8 cellular contexts compared by ENCODE assay signal in the genomic region with DNA sequence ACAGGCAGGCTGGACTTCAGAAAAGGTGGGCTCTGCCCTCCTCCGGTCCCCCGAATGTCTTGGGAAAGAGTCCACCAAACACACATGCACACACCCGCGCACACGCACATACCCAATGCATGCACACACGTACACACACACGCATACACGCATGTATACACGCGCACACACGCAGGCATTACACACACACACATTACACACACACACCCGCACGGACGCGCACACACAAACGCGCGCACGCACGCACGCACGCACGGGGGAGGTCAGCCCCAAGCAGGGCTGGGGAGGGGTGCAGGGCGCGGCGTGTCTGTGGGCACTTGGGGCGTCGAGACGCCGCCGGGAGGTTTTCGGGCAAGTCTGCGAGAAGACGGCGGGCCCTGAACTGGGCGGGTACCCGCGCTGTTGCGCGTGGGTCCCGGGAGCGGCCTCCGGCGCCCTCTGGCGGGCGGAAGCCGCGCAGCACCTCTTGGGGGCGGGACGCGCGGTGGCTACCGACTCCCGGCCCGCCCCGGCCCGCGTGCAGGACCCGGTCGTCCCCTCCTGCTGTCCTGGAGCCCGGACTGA. TPM values are rescaled to one million over a fixed set of nuclear protein-coding genes. Genes with fewer than 3 reads are reported as not detected.
DNase-seq lines count a peak whose midpoint lies in the region; ATAC-seq, FAIRE-seq and TF ChIP-seq lines count a peak whose summit lies in the region.

No MANE protein-coding gene starts in this region.

- DNase-seq in A673 (ENCODE audit: low spot score) (peak; percentile 80), NAMALWA (ENCODE audit: low spot score) (peak; percentile 74), kidney (peak; percentile 91), NCI-H187 treated with DMSO at 0.1 percent for 48 hours (lab: John Stamatoyannopoulos, UW) (no peak)
- peak; percentile 79 for DNase-seq in central memory CD4-positive, alpha-beta T cell
- DNase-seq in stimulated activated CD4-positive, alpha-beta T cell treated with anti-CD3 and anti-CD28 coated beads, Interleukin-15, amount 100 ng/mL, for 24 hours = peak; percentile 83

- peak overlapping the region; percentile 87 for H3K27ac ChIP-seq in A673 (ENCODE audit: low read depth, low read length, poor library complexity, severe bottlenecking)
- H3K27ac ChIP-seq in kidney (ENCODE audit: low read depth in 2 of 2, low read length in 2 of 2) = no peak overlapping the region

- H3K4me1 ChIP-seq in A673 (ENCODE audit: insufficient read depth, low read length, poor library complexity, severe bottlenecking) = peaks cover 10% of the 10 kb centered on the region
- peaks cover 0 to 12% of the 10 kb centered on the region in 2 donors for H3K4me1 ChIP-seq in kidney (ENCODE audit: control insufficient read depth in 1 of 2, insufficient read depth in 1 of 2, low read depth in 1 of 2, low read length in 2 of 2)

- no TSS peak for BruUV-seq in A673 (replicated peaks; lab: Mats Ljungman, UMichigan)

- no peak for FAIRE-seq in kidney (lab: Jason Lieb, UNC)

- H3K36me3 ChIP-seq in A673 (ENCODE audit: insufficient read depth, low read length, poor library complexity, severe bottlenecking) (peaks cover 31% of the 10 kb centered on the region), kidney (ENCODE audit: control insufficient read depth in 1 of 2, insufficient read depth in 2 of 2, low read length in 2 of 2) (no peaks in the 10 kb centered on the region)

- POLR2A ChIA-PET in A673 (lab: Charles Lee; ENCODE audit: low non-redundant PET) = no interaction called here

- H3K4me3 ChIP-seq in A673 (ENCODE audit: low read depth, low read length, poor library complexity, severe bottlenecking) (peak overlapping the region; percentile 81), kidney (ENCODE audit: low read length in 2 of 2) (peak overlapping the region in 1 of 2 donors; percentile 51)

- TF ChIP-seq CTCF in A673 (conservative IDR thresholded peaks at IDR 0.05; ENCODE audit: low read depth, low read length) (peak; percentile 62), kidney (IDR thresholded peaks at IDR 0.05; ENCODE audit: borderline replicate concordance, extremely low read depth, insufficient read depth) (peak; percentile 70)

- no peak overlapping the region for H3K9ac ChIP-seq in kidney (ENCODE audit: low read length in 2 of 2)

- CTCF ChIA-PET in A673 (lab: Charles Lee) = no interaction called here

- ATAC-seq in GM18907 (IDR thresholded peaks at IDR 0.05; ENCODE audit: unreplicated experiment) = peak; percentile 56
- ATAC-seq in activated CD4-positive, CD25-positive, alpha-beta regulatory T cell treated with anti-CD3 and anti-CD28 coated beads, Interleukin-2, amount 50 U/mL, for 24 hours = peak; percentile 86 to 92

- H3K27me3 ChIP-seq in A673 (replicated peaks; ENCODE audit: insufficient read depth, low read depth, low read length, poor library complexity) = no peaks in the 10 kb centered on the region

- H3K9me3 ChIP-seq in A673 (ENCODE audit: low read depth, low read length, poor library complexity, severe bottlenecking) (no peaks in the 10 kb centered on the region), kidney (ENCODE audit: control insufficient read depth in 1 of 2, low read length in 2 of 2) (no peaks in the 10 kb centered on the region)

- intact Hi-C loops in A673 (cut with micrococcal nuclease; ENCODE audit: unreplicated experiment) (loop anchor here (1.0 to 5.0 kb wide), 2 partner anchors 85 to 285 kb away; partner anchors contain the start of genes HIRA and MRPL40), kidney (cut with DNase I) (no loop called here)

RNA-seq across cellular contexts. Expression of gene SEPTIN5, which starts 3.5 kb away (rescaled TPM):
- total RNA-seq in A673 (2021) (50.4 and 58.9 TPM in 2 replicates), kidney (10.4 TPM)
- 13.0 TPM for polyA plus RNA-seq in kidney (ENCODE audit: insufficient read depth, low read depth, low replicate concordance)

RNA-seq across cellular contexts. Expression of gene GP1BB, which starts 5.6 kb away (rescaled TPM):
- total RNA-seq in A673 (2021) (12.6 and 13.3 TPM in 2 replicates), kidney (1.9 TPM)
- 4.1 TPM for polyA plus RNA-seq in kidney (ENCODE audit: insufficient read depth, low read depth, low replicate concordance)

RNA-seq across cellular contexts. Expression of gene TBX1, which starts 42.8 kb away (rescaled TPM):
- 3.6 and 4.7 TPM in 2 replicates for total RNA-seq in A673 (2021)
- total RNA-seq in kidney = 5.5 TPM
- polyA plus RNA-seq in kidney (ENCODE audit: insufficient read depth, low read depth, low replicate concordance) = 0.45 TPM
